Comparison of ENCODE assay signal across 8 cellular contexts in the genomic region with DNA sequence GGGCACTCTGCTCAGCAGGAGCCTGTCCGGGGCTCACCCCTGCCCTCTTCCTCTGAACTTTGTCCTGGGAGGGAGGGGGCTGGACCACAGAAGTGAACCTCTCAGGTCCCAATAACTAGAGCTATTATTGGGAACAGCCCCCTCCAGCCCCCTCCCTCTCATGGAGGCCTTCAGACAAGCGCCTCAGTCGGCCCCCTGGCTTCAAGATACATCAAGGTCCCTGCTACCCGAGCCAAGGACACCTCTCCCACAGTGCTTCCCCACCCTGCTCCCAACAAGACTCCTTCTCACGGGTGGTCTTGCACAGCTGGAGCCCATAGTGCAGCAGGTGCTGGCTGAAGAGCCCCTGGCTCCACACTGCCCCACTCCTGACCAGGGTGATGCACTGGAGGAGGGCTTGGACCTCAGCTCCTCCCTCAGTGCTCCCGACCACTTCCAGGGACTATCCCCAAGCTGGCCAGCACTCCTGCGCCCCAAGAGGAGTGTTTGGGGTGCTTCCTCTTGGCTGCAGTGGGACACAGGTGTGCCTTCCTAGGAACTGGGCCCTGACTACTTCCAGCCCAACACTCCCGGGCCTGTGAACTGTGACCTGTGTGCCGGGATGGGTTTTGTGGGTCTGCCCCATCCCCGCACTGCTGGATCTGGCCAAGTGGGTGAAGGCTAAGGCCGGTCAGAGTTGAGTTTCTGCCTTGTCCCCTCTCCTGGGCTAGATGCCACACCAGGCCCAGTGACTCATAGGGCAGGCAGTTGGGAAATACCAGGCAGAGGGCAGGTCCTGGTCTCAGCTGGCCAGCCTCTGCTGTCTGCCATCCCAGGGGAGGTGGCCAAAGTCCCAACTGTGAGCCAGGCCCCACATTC. TPM values are rescaled to one million over a fixed set of nuclear protein-coding genes. Genes with fewer than 3 reads are reported as not detected.
DNase-seq lines count a peak whose midpoint lies in the region; ATAC-seq lines count a peak whose summit lies in the region.

No MANE protein-coding gene starts in this region.

- H3K4me3 ChIP-seq in skeletal muscle satellite cell (ENCODE audit: low read length) = peak overlapping the region; percentile 97

- H3K4me1 Mint-ChIP-seq in activated naive CD4-positive, alpha-beta T cell treated with anti-CD3 and anti-CD28 coated beads, Interleukin-2, amount 10 ng/mL, durations not matched to agents 7 days and 5 days = peaks cover 22% of the 10 kb centered on the region
- H3K4me1 Mint-ChIP-seq in activated naive CD8-positive, alpha-beta T cell treated with anti-CD3 and anti-CD28 coated beads, Interleukin-2, amount 50 U/mL, for 24 hours = peaks cover 12% of the 10 kb centered on the region

- no peaks in the 10 kb centered on the region for H3K27me3 Mint-ChIP-seq in activated naive CD4-positive, alpha-beta T cell treated with anti-CD3 and anti-CD28 coated beads, Interleukin-2, amount 10 ng/mL, durations not matched to agents 7 days and 5 days
- H3K27me3 Mint-ChIP-seq in activated naive CD8-positive, alpha-beta T cell treated with anti-CD3 and anti-CD28 coated beads, Interleukin-2, amount 50 U/mL, for 24 hours = no peaks in the 10 kb centered on the region

- CTCF ChIA-PET in activated naive CD4-positive, alpha-beta T cell treated with anti-CD3 and anti-CD28 coated beads, Interleukin-2, amount 10 ng/mL, durations not matched to agents 7 days and 5 days (lab: Charles Lee) = interaction anchor here (1.6 kb wide), 1 partner anchor 22 kb away, joined by 3 read pairs; no protein-coding TSS in a partner anchor

- peaks cover 41% of the 10 kb centered on the region for H3K4me1 ChIP-seq in skeletal muscle satellite cell (ENCODE audit: control insufficient read depth, insufficient read depth, low read length)

- no peaks in the 10 kb centered on the region for H3K9me3 ChIP-seq in skeletal muscle satellite cell (replicated peaks; ENCODE audit: low read length)

- peak overlapping the region; percentile 90 for H3K27ac Mint-ChIP-seq in activated naive CD4-positive, alpha-beta T cell treated with anti-CD3 and anti-CD28 coated beads, Interleukin-2, amount 10 ng/mL, durations not matched to agents 7 days and 5 days
- H3K27ac Mint-ChIP-seq in activated naive CD8-positive, alpha-beta T cell treated with anti-CD3 and anti-CD28 coated beads, Interleukin-2, amount 50 U/mL, for 24 hours = no peak overlapping the region

- peak overlapping the region; percentile 99 for H3K4me2 ChIP-seq in skeletal muscle satellite cell (ENCODE audit: low read length)

- no peak for ATAC-seq in activated naive CD8-positive, alpha-beta T cell treated with anti-CD3 and anti-CD28 coated beads, Interleukin-2, amount 50 U/mL, for 24 hours

- no peak for DNase-seq in activated naive CD4-positive, alpha-beta T cell treated with anti-CD3 and anti-CD28 coated beads, Interleukin-2, amount 10 ng/mL, durations not matched to agents 7 days and 5 days
- DNase-seq in activated naive CD4-positive, alpha-beta T cell (lab: John Stamatoyannopoulos, UW) = no peak
- no peak for DNase-seq in activated naive CD8-positive, alpha-beta T cell treated with anti-CD3 and anti-CD28 coated beads, Interleukin-2, amount 50 U/mL, for 24 hours
- DNase-seq in hepatic stellate cell (ENCODE audit: low spot score) = peak; percentile 89
- no peak for DNase-seq in iPS-NIHi11 (ENCODE audit: low spot score)
- no peak for DNase-seq in stimulated activated CD4-positive, alpha-beta T cell treated with anti-CD3 and anti-CD28 coated beads, Interleukin-15, amount 100 ng/mL, for 24 hours
- DNase-seq in HuH-7 (ENCODE audit: low spot score) = no peak

- H3K4me3 Mint-ChIP-seq in activated naive CD4-positive, alpha-beta T cell treated with anti-CD3 and anti-CD28 coated beads, Interleukin-2, amount 10 ng/mL, durations not matched to agents 7 days and 5 days = peak overlapping the region; percentile 82
- peak overlapping the region; percentile 77 for H3K4me3 Mint-ChIP-seq in activated naive CD8-positive, alpha-beta T cell treated with anti-CD3 and anti-CD28 coated beads, Interleukin-2, amount 50 U/mL, for 24 hours

- peak overlapping the region; percentile 96 for H3K9ac ChIP-seq in skeletal muscle satellite cell (ENCODE audit: low read depth, low read length)

- H3K9me3 Mint-ChIP-seq in activated naive CD4-positive, alpha-beta T cell treated with anti-CD3 and anti-CD28 coated beads, Interleukin-2, amount 10 ng/mL, durations not matched to agents 7 days and 5 days = no peaks in the 10 kb centered on the region
- H3K9me3 Mint-ChIP-seq in activated naive CD8-positive, alpha-beta T cell treated with anti-CD3 and anti-CD28 coated beads, Interleukin-2, amount 50 U/mL, for 24 hours = no peaks in the 10 kb centered on the region

- H3K36me3 Mint-ChIP-seq in activated naive CD4-positive, alpha-beta T cell treated with anti-CD3 and anti-CD28 coated beads, Interleukin-2, amount 10 ng/mL, durations not matched to agents 7 days and 5 days = peaks cover 9% of the 10 kb centered on the region
- no peaks in the 10 kb centered on the region for H3K36me3 Mint-ChIP-seq in activated naive CD8-positive, alpha-beta T cell treated with anti-CD3 and anti-CD28 coated beads, Interleukin-2, amount 50 U/mL, for 24 hours (ENCODE audit: low read depth)

- H3K36me3 ChIP-seq in skeletal muscle satellite cell (ENCODE audit: insufficient read depth, low read length) = peaks cover 33% of the 10 kb centered on the region

- H3K27me3 ChIP-seq in skeletal muscle satellite cell (ENCODE audit: control insufficient read depth, insufficient read depth, low read length) = no peaks in the 10 kb centered on the region

RNA-seq across cellular contexts. Expression of a gene that starts 2.2 kb away (rescaled TPM):
- 35.0 and 39.8 TPM in 2 replicates for total RNA-seq in skeletal muscle satellite cell (2012; rRNA removed)

RNA-seq across cellular contexts. Expression of a gene that starts 6.8 kb away (rescaled TPM):
- 4.1 and 6.8 TPM in 2 replicates for total RNA-seq in skeletal muscle satellite cell (2012; rRNA removed)

RNA-seq across cellular contexts. Expression of a gene that starts 11.1 kb away (rescaled TPM):
- 307 and 365 TPM in 2 replicates for total RNA-seq in skeletal muscle satellite cell (2012; rRNA removed)

RNA-seq across cellular contexts. Expression of a gene that starts 11.9 kb away (rescaled TPM):
- total RNA-seq in skeletal muscle satellite cell (2012; rRNA removed) = 301 and 379 TPM in 2 replicates

RNA-seq across cellular contexts. Expression of a gene that starts 15.9 kb away (rescaled TPM):
- total RNA-seq in skeletal muscle satellite cell (2012; rRNA removed) = 5.6 and 7.9 TPM in 2 replicates
